Comparison of ENCODE assay signal across 16 cellular contexts in genomic region chr16:47254771-47255170, GRCh38.
A peak's percentile ranks its signal among the peaks of the same experiment; 100 is the strongest.
DNase-seq lines count a peak whose midpoint lies in the region; ATAC-seq and TF ChIP-seq lines count a peak whose summit lies in the region.
"Had no signal": no experiment of that assay in that cellular context is flagged by ENCODE, and none has a peak within 500 bp of the region (broad histone marks: within the 10 kb centered on the region; RNA-seq: fewer than 3 reads in every experiment).

No MANE protein-coding gene starts in this region.

- intact Hi-C loops in thyroid gland (cut with DNase I), result no loop called here

- H3K4me1 ChIP-seq in thyroid gland, result peaks cover 44 to 48% of the 10 kb centered on the region in 2 donors
- H3K4me1 ChIP-seq in Peyer's patch, result no peaks in the 10 kb centered on the region
- H3K4me1 ChIP-seq: BE2C had no signal

- H3K36me3 ChIP-seq in thyroid gland (no peaks in the 10 kb centered on the region), Peyer's patch (peaks cover 0 to 14% (median 0%) of the 10 kb centered on the region in 3 donors)

- TF ChIP-seq POLR2A in thyroid gland (IDR thresholded peaks at IDR 0.05) (no peak), Peyer's patch (IDR thresholded peaks at IDR 0.05) (no peak)

- H3K27ac ChIP-seq in thyroid gland (peak overlapping the region; percentile 72 to 81 (median 73)), Peyer's patch (no peak overlapping the region)
- H3K27ac ChIP-seq: HL-60 had no signal

- peak; percentile 46 for ATAC-seq in esophagus mucosa

- H3K27me3 ChIP-seq in thyroid gland, result no peaks in the 10 kb centered on the region
- H3K27me3 ChIP-seq in Peyer's patch, result no peaks in the 10 kb centered on the region
- H3K27me3 ChIP-seq: BE2C had no signal

- TF ChIP-seq CTCF in nephron progenitor cell (IDR thresholded peaks at IDR 0.05), result no peak
- TF ChIP-seq CTCF in thyroid gland (IDR thresholded peaks at IDR 0.05), result peak in 1 of 6 experiments; percentile 8
- no peak for TF ChIP-seq CTCF in HFFc6 (IDR thresholded peaks at IDR 0.05)
- TF ChIP-seq CTCF in Peyer's patch (IDR thresholded peaks at IDR 0.05), result no peak

- no peaks in the 10 kb centered on the region for H3K9me3 Mint-ChIP-seq in nephron progenitor cell
- no peaks in the 10 kb centered on the region for H3K9me3 Mint-ChIP-seq in HFFc6
- H3K9me3 Mint-ChIP-seq: CD4-positive, CD25-positive, alpha-beta regulatory T cell; CD8-positive, alpha-beta memory T cell had no signal

- H3K4me3 Mint-ChIP-seq in nephron progenitor cell (no peak overlapping the region), HFFc6 (no peak overlapping the region)
- H3K4me3 Mint-ChIP-seq: CD4-positive, CD25-positive, alpha-beta regulatory T cell; CD8-positive, alpha-beta memory T cell had no signal

- DNase-seq in left kidney (ENCODE audit: low read depth, low spot score) (peak; percentile 62), nephron progenitor cell (peak; percentile 19), thyroid gland (peak; percentile 87 to 88), HFFc6 (no peak), NCI-H2196 (lab: John Stamatoyannopoulos, UW; ENCODE audit: unreplicated experiment) (no peak), Peyer's patch (no peak)
- DNase-seq: ACHN; BE2C; C1 segment of cervical spinal cord; CD4-positive, CD25-positive, alpha-beta regulatory T cell; CD8-positive, alpha-beta memory T cell; COR-L47; DMS 273 treated with DMSO at 0.1 percent for 48 hours had no signal

- WGBS in thyroid gland, 2 donors, result 25 to 39% methylated on average over 6 of the region's 6 CpGs

- H3K27ac Mint-ChIP-seq in nephron progenitor cell, result peak overlapping the region; percentile 60
- no peak overlapping the region for H3K27ac Mint-ChIP-seq in HFFc6
- H3K27ac Mint-ChIP-seq: CD4-positive, CD25-positive, alpha-beta regulatory T cell; CD8-positive, alpha-beta memory T cell had no signal

- H3K9me3 ChIP-seq in thyroid gland (no peaks in the 10 kb centered on the region), Peyer's patch (no peaks in the 10 kb centered on the region)
- H3K9me3 ChIP-seq: BE2C, HAP-1 had no signal

- no peak overlapping the region for H3K4me3 ChIP-seq in thyroid gland (replicated peaks in 1 of 3)
- no peak overlapping the region for H3K4me3 ChIP-seq in Peyer's patch
- H3K4me3 ChIP-seq: HAP-1 had no signal

- H3K27me3 Mint-ChIP-seq in nephron progenitor cell (ENCODE audit: low read depth, poor library complexity) (no peaks in the 10 kb centered on the region), HFFc6 (ENCODE audit: insufficient read depth) (no peaks in the 10 kb centered on the region)
- H3K27me3 Mint-ChIP-seq: CD4-positive, CD25-positive, alpha-beta regulatory T cell; CD8-positive, alpha-beta memory T cell had no signal

- H3K36me3 Mint-ChIP-seq in nephron progenitor cell (ENCODE audit: low read depth) (peaks cover 30% of the 10 kb centered on the region), HFFc6 (ENCODE audit: low read depth) (no peaks in the 10 kb centered on the region; the same call in 1 of the 2 replicates)

- H3K4me1 Mint-ChIP-seq in nephron progenitor cell, result peaks cover 31% of the 10 kb centered on the region
- H3K4me1 Mint-ChIP-seq in HFFc6 (ENCODE audit: low read depth), result no peaks in the 10 kb centered on the region
- H3K4me1 Mint-ChIP-seq: CD8-positive, alpha-beta memory T cell had no signal

Comparison
In these comparisons a context has a peak if more than half of its experiments do, and no peak if none do; other contexts are left out.
1. DNase-seq: peak in left kidney (single experiment), nephron progenitor cell (single experiment) and thyroid gland (2 of 2); none in HFFc6 (single experiment), NCI-H2196 (single experiment) and Peyer's patch (0 of 3).
2. H3K27ac ChIP-seq: peak in thyroid gland (3 of 3); none in Peyer's patch (0 of 4).